In genomic region chr17:43530303-43531081, GRCh38 we compare ENCODE assay signal across 8 cellular contexts. TPM values are rescaled to one million over a fixed set of nuclear protein-coding genes. Genes with fewer than 3 reads are reported as not detected.
DNase-seq lines count a peak whose midpoint lies in the region; ATAC-seq lines count a peak whose summit lies in the region.

No MANE protein-coding gene starts in this region.

- no peaks in the 10 kb centered on the region for H3K36me3 Mint-ChIP-seq in T-helper 17 cell (ENCODE audit: low read depth)

- H3K27me3 ChIP-seq in ACC112 (ENCODE audit: insufficient read depth, low read length) (no peaks in the 10 kb centered on the region), iPS-18a (ENCODE audit: control insufficient read depth, insufficient read depth, low read length) (no peaks in the 10 kb centered on the region), subcutaneous abdominal adipose tissue (ENCODE audit: control insufficient read depth in 5 of 5, insufficient read depth in 4 of 5, low read length in 5 of 5) (no peaks in the 10 kb centered on the region)

- peak; percentile 75 for DNase-seq in NCI-H1092 treated with DMSO at 0.1 percent for 48 hours (lab: John Stamatoyannopoulos, UW)
- peak; percentile 93 for DNase-seq in amniotic epithelial cell (ENCODE audit: low read depth)
- no peak for DNase-seq in effector CD8-positive, alpha-beta T cell (lab: John Stamatoyannopoulos, UW)
- DNase-seq in T-helper 17 cell: no peak

- H3K27ac ChIP-seq in ACC112 (ENCODE audit: low read depth, low read length): peak overlapping the region; percentile 23; the same call in 1 of the 2 replicates
- H3K27ac ChIP-seq in iPS-18a (ENCODE audit: low read length): peak overlapping the region; percentile 72
- no peak overlapping the region for H3K27ac ChIP-seq in subcutaneous abdominal adipose tissue (ENCODE audit: low read depth, low read length)

- H3K9me3 ChIP-seq in iPS-18a (ENCODE audit: control insufficient read depth, low read depth, low read length) (no peaks in the 10 kb centered on the region), subcutaneous abdominal adipose tissue (ENCODE audit: control insufficient read depth in 5 of 5, low read length in 5 of 5) (no peaks in the 10 kb centered on the region), T-helper 17 cell (ENCODE audit: control insufficient read depth, low read length, poor library complexity, severe bottlenecking) (no peaks in the 10 kb centered on the region)

- peak overlapping the region; percentile 66 for H3K9ac ChIP-seq in iPS-18a (ENCODE audit: low read length)
- H3K9ac ChIP-seq in subcutaneous abdominal adipose tissue (ENCODE audit: low read length in 5 of 5): peak overlapping the region in 2 of 5 donors; percentile 0 to 39

- no peak overlapping the region for H3K4me3 Mint-ChIP-seq in T-helper 17 cell

- peaks cover 2% of the 10 kb centered on the region for H3K4me1 Mint-ChIP-seq in T-helper 17 cell

- H3K79me2 ChIP-seq in ACC112 (ENCODE audit: control insufficient read depth, insufficient read depth, low read length, unreplicated experiment): no peaks in the 10 kb centered on the region

- H3K4me3 ChIP-seq in ACC112 (ENCODE audit: low read depth, low read length): no peak overlapping the region
- peak overlapping the region; percentile 55 for H3K4me3 ChIP-seq in iPS-18a (ENCODE audit: low read length)
- peak overlapping the region in 3 of 5 donors; percentile 44 to 61 (median 50) for H3K4me3 ChIP-seq in subcutaneous abdominal adipose tissue (ENCODE audit: low read depth in 1 of 5, low read length in 5 of 5)

- H3K4me1 ChIP-seq in ACC112 (ENCODE audit: control insufficient read depth, insufficient read depth, low read length, unreplicated experiment): peaks cover 34% of the 10 kb centered on the region
- H3K4me1 ChIP-seq in iPS-18a (ENCODE audit: control insufficient read depth, low read depth, low read length): peaks cover 43% of the 10 kb centered on the region
- H3K4me1 ChIP-seq in subcutaneous abdominal adipose tissue (ENCODE audit: control insufficient read depth in 5 of 5, insufficient read depth in 5 of 5, low read length in 5 of 5): peaks cover 3 to 32% (median 29%) of the 10 kb centered on the region in 5 donors

- H2AFZ ChIP-seq in ACC112 (ENCODE audit: low read length, unreplicated experiment): peak overlapping the region; percentile 1

- H3K36me3 ChIP-seq in ACC112 (ENCODE audit: insufficient read depth, low read length): no peaks in the 10 kb centered on the region
- peaks cover 26% of the 10 kb centered on the region for H3K36me3 ChIP-seq in iPS-18a (ENCODE audit: control insufficient read depth, low read depth, low read length)
- peaks cover 0 to 25% (median 20%) of the 10 kb centered on the region in 5 donors for H3K36me3 ChIP-seq in subcutaneous abdominal adipose tissue (ENCODE audit: control insufficient read depth in 5 of 5, insufficient read depth in 5 of 5, low read length in 5 of 5)

- H3K27me3 Mint-ChIP-seq in T-helper 17 cell: no peaks in the 10 kb centered on the region

- ATAC-seq in T-helper 17 cell (no peak), GM21526 (IDR thresholded peaks at IDR 0.05; ENCODE audit: low FRiP score, unreplicated experiment) (no peak)

- no peak overlapping the region for H3K27ac Mint-ChIP-seq in T-helper 17 cell

RNA-seq across cellular contexts. Expression of gene ETV4, which starts 15.6 kb away (rescaled TPM):
- not detected for total RNA-seq in T-helper 17 cell

RNA-seq across cellular contexts. Expression of gene DHX8, which starts 46.7 kb away (rescaled TPM):
- 100 to 1,000 TPM in 1 of 2 donors, 10 to 100 TPM in 1; 79.3 to 103 TPM for total RNA-seq in T-helper 17 cell

Comparison
In these comparisons a context has a peak if more than half of its experiments do, and no peak if none do; other contexts are left out.
1. DNase-seq: peak in NCI-H1092 treated with DMSO at 0.1 percent for 48 hours (single experiment) and amniotic epithelial cell (single experiment); none in effector CD8-positive, alpha-beta T cell (single experiment) and T-helper 17 cell (0 of 3).